In the genomic region with DNA sequence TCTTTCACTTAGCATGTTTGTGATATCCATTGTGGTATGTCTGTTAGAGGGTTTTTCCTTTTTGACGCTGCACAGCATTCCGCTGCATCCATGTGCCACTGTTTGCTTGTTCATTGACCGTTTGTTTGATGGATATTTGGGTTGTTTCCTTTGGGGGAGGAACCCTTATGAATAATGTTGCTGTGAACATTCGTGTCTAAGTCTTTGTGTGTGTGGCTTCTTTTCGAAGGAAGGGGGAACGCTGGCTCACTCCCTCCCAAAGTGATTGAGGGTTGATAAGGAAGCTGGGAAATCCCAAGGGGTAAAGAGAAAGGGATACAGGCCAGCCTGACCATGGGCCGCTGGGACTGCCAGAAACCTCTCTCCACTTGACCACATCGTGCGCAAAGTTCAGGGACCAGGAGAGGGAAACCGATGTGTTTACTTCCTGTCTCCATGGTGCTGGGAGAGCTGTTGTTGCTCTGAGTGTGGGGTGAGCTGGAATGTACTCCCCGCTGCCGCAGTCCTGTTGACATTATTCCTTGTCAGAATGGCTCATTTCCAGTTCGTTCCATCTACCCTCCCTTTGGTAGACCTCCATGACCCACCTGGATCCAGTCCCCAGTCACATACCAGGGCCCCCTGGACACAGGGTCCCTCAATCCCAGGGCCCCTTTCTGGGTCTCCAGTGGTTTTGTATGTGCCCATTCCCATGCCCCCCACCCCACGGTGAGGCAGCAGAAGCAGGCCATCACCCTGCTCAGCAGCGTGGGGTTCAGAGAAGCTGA, we compare ENCODE assay signal across 10 cellular contexts. TPM values are rescaled to one million over a fixed set of nuclear protein-coding genes. Genes with fewer than 3 reads are reported as not detected.
A peak's percentile ranks its signal among the peaks of the same experiment; 100 is the strongest.
DNase-seq lines count a peak whose midpoint lies in the region; ATAC-seq and TF ChIP-seq lines count a peak whose summit lies in the region.
"Had no signal": no experiment of that assay in that cellular context is flagged by ENCODE, and none has a peak within 500 bp of the region (broad histone marks: within the 10 kb centered on the region; RNA-seq: fewer than 3 reads in every experiment).

No MANE protein-coding gene starts in this region.

- H3K4me1 ChIP-seq in breast epithelium, result peaks cover 17 to 18% of the 10 kb centered on the region in 2 donors
- H3K4me1 ChIP-seq in naive thymus-derived CD4-positive, alpha-beta T cell (ENCODE audit: control insufficient read depth in 2 of 2, insufficient read depth in 2 of 2, low read length in 2 of 2), result no peaks in the 10 kb centered on the region

- peak overlapping the region; percentile 82 to 91 for H3K27ac ChIP-seq in breast epithelium
- H3K27ac ChIP-seq in naive thymus-derived CD4-positive, alpha-beta T cell (ENCODE audit: low read depth, low read length), result no peak overlapping the region
- H3K27ac ChIP-seq: BLaER1 treated with 17β-estradiol and CSF1 and Interleukin-3, amounts not matched to agents 10 nM and 100 nM had no signal

- POLR2A ChIA-PET in MCF 10A (lab: Yijun Ruan, JAX), result interaction anchor here (0.7 kb wide), 1 partner anchor 697 kb away, joined by 5 read pairs; no protein-coding TSS in a partner anchor
- POLR2A ChIA-PET in naive thymus-derived CD4-positive, alpha-beta T cell (lab: Charles Lee), result no interaction called here

- no peak overlapping the region for H3K4me3 ChIP-seq in breast epithelium
- H3K4me3 ChIP-seq in fibroblast of mammary gland (ENCODE audit: control insufficient read depth, low read depth, low read length), result no peak overlapping the region
- no peak overlapping the region for H3K4me3 ChIP-seq in naive thymus-derived CD4-positive, alpha-beta T cell (ENCODE audit: low read length)
- H3K4me3 ChIP-seq: BLaER1 treated with 17β-estradiol and CSF1 and Interleukin-3, amounts not matched to agents 10 nM and 100 nM had no signal

- H3K27me3 ChIP-seq in breast epithelium, result no peaks in the 10 kb centered on the region
- H3K27me3 ChIP-seq in naive thymus-derived CD4-positive, alpha-beta T cell (ENCODE audit: control insufficient read depth in 2 of 2, insufficient read depth in 2 of 2, low read length in 2 of 2), result no peaks in the 10 kb centered on the region
- H3K27me3 ChIP-seq: BLaER1 treated with 17β-estradiol and CSF1 and Interleukin-3, amounts not matched to agents 10 nM and 100 nM had no signal

- intact Hi-C loops in breast epithelium (cut with DNase I; ENCODE audit: low total_unique reads) (loop anchor here (10.0 kb wide), 1 partner anchor 56 kb away; no protein-coding TSS in a partner anchor), MCF 10A (cut with micrococcal nuclease) (no loop called here)
- intact Hi-C loops in naive thymus-derived CD4-positive, alpha-beta T cell (cut with micrococcal nuclease), result no loop called here

- H3K4me1 Mint-ChIP-seq in MCF 10A (ENCODE audit: insufficient read depth, unreplicated experiment), result peaks cover 14% of the 10 kb centered on the region
- H3K4me1 Mint-ChIP-seq in naive thymus-derived CD4-positive, alpha-beta T cell, result no peaks in the 10 kb centered on the region

- CTCF ChIA-PET in MCF 10A (lab: Yijun Ruan, JAX), result interaction anchor here (0.5 to 1.2 kb wide), 3 partner anchors 23 to 386 kb away, joined by 3 to 4 read pairs (median 3); no protein-coding TSS in a partner anchor
- CTCF ChIA-PET in naive thymus-derived CD4-positive, alpha-beta T cell (lab: Charles Lee), result no interaction called here

- H3K9me3 Mint-ChIP-seq in MCF 10A (ENCODE audit: unreplicated experiment), result peaks cover 6% of the 10 kb centered on the region
- H3K9me3 Mint-ChIP-seq in naive thymus-derived CD4-positive, alpha-beta T cell, result peaks cover 0 to 15% (median 4%) of the 10 kb centered on the region in 11 donors

- no peaks in the 10 kb centered on the region for H3K36me3 Mint-ChIP-seq in MCF 10A (ENCODE audit: insufficient read depth, unreplicated experiment)
- H3K36me3 Mint-ChIP-seq in naive thymus-derived CD4-positive, alpha-beta T cell, result peaks cover 0 to 18% (median 5%) of the 10 kb centered on the region in 5 donors

- H3K9me3 ChIP-seq in breast epithelium, result no peaks in the 10 kb centered on the region
- no peaks in the 10 kb centered on the region for H3K9me3 ChIP-seq in naive thymus-derived CD4-positive, alpha-beta T cell (ENCODE audit: control insufficient read depth in 2 of 3, low read length in 3 of 3)

- no TSS peak for BruUV-seq in MCF 10A (replicated peaks; lab: Mats Ljungman, UMichigan)

- no peak for TF ChIP-seq CTCF in breast epithelium (IDR thresholded peaks at IDR 0.05)
- TF ChIP-seq CTCF in MCF 10A (IDR thresholded peaks at IDR 0.05; ENCODE audit: unreplicated experiment), result no peak
- no peak for TF ChIP-seq CTCF in fibroblast of mammary gland (conservative IDR thresholded peaks at IDR 0.05; ENCODE audit: control insufficient read depth, insufficient read depth, low read depth, low read length)

- no peaks in the 10 kb centered on the region for H3K36me3 ChIP-seq in breast epithelium
- H3K36me3 ChIP-seq in naive thymus-derived CD4-positive, alpha-beta T cell (ENCODE audit: control insufficient read depth in 2 of 3, insufficient read depth in 3 of 3, low read length in 3 of 3), result no peaks in the 10 kb centered on the region

- ATAC-seq in naive thymus-derived CD4-positive, alpha-beta T cell, result peak; percentile 31

- TF ChIP-seq POLR2A in breast epithelium (IDR thresholded peaks at IDR 0.05), result no peak

- DNase-seq in breast epithelium (ENCODE audit: low spot score in 2 of 2) (peak; percentile 77 to 78), MCF 10A (ENCODE audit: unreplicated experiment) (no peak), fibroblast of mammary gland (ENCODE audit: low read depth) (peak; percentile 98), NCI-H446 treated with DMSO at 0.1 percent for 48 hours (lab: John Stamatoyannopoulos, UW) (no peak), NCI-H146 (lab: John Stamatoyannopoulos, UW) (no peak)
- DNase-seq in naive thymus-derived CD4-positive, alpha-beta T cell, result no peak
- no peak for DNase-seq in central memory CD4-positive, alpha-beta T cell
- DNase-seq in stimulated activated CD4-positive, alpha-beta T cell treated with anti-CD3 and anti-CD28 coated beads, Interleukin-4, amount 100 ng/mL, for 24 hours, result no peak
- DNase-seq: NCI-H524 treated with DMSO at 0.1 percent for 48 hours had no signal

- no peak overlapping the region for H3K27ac Mint-ChIP-seq in MCF 10A (ENCODE audit: low read depth, unreplicated experiment)
- no peak overlapping the region for H3K27ac Mint-ChIP-seq in naive thymus-derived CD4-positive, alpha-beta T cell

- no peak overlapping the region for H3K4me3 Mint-ChIP-seq in MCF 10A (ENCODE audit: unreplicated experiment)
- H3K4me3 Mint-ChIP-seq in naive thymus-derived CD4-positive, alpha-beta T cell, result no peak overlapping the region

- H3K27me3 Mint-ChIP-seq in MCF 10A (ENCODE audit: insufficient read depth, unreplicated experiment), result no peaks in the 10 kb centered on the region
- H3K27me3 Mint-ChIP-seq in naive thymus-derived CD4-positive, alpha-beta T cell, result peaks cover 0 to 2% (median 0%) of the 10 kb centered on the region in 5 donors

RNA-seq across cellular contexts. Expression of gene HS1BP3, which starts 39.6 kb away (rescaled TPM):
- total RNA-seq in breast epithelium (10 to 100 TPM; 19.0 to 31.8 (median 25.9) TPM), MCF 10A (2022) (10.0 and 25.1 TPM in 2 replicates)
- 10 to 100 TPM; 12.0 to 19.0 (median 18.3) TPM for total RNA-seq in naive thymus-derived CD4-positive, alpha-beta T cell
- 10 to 100 TPM; 13.8 to 17.3 TPM for polyA plus RNA-seq in naive thymus-derived CD4-positive, alpha-beta T cell

RNA-seq across cellular contexts. Expression of gene GDF7, which starts 55.7 kb away (rescaled TPM):
- total RNA-seq in breast epithelium, result under 1 TPM; under 0.01 to 0.15 (median under 0.01) TPM
- total RNA-seq in MCF 10A (2022), result not detected in 2 replicates
- total RNA-seq in naive thymus-derived CD4-positive, alpha-beta T cell, result under 1 TPM in 3 of 5 experiments, not detected in 2; 0.03 to 0.20 (median 0.05) TPM
- under 1 TPM; 0.01 to 0.17 TPM for polyA plus RNA-seq in naive thymus-derived CD4-positive, alpha-beta T cell

Comparison
In these comparisons a context has a peak if more than half of its experiments do, and no peak if none do; other contexts are left out.
1. DNase-seq: peak in breast epithelium (2 of 2) and fibroblast of mammary gland (single experiment); none in MCF 10A (single experiment), naive thymus-derived CD4-positive, alpha-beta T cell (0 of 9), central memory CD4-positive, alpha-beta T cell (single experiment), NCI-H446 treated with DMSO at 0.1 percent for 48 hours (single experiment), NCI-H146 (single experiment) and stimulated activated CD4-positive, alpha-beta T cell treated with anti-CD3 and anti-CD28 coated beads, Interleukin-4, amount 100 ng/mL, for 24 hours (single experiment).